In the genomic region with DNA sequence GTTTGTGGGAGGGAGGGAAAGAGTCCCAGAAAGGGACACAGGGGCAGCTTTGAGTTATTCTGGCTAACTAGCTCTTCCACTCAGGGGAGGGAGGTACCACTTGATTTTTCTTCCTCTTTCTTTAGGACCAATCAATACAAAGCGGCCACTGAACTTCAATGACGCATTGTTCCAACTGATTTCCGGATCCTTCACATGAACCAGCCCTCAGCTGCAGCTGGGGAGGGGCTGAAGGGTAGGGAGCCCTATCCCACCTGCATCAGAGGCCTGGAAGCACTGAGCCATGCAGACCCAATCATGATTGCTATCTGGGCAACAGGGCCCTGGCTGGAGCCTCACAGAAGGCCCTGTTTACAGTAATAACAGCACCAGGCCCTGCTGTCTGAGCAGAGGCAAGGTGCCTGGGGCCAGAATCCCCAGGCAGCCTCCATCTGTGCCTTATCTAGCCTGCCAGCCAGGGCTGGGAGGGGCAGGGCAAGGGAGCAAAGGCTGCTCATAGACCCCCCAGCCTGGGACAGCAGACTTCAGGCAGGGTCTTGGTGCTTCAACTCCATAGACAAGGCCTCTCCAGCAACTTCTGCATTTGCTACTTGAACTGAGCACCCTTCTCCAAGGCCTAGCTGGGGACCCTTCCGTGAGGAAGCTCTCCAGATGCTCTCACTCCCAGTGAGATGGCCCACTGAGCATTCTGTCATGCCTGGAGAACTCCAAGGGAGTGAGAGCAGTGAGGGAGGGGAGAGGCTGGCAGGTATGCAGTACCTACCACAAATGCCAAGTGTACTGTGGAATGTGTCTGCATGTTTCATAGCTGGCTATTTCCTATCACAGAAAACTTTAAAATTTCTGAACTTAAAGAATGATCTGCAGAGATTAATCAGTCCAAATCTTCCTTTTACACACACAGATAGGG, we compare ENCODE assay signal across 9 cellular contexts. TPM values are rescaled to one million over a fixed set of nuclear protein-coding genes. Genes with fewer than 3 reads are reported as not detected.
DNase-seq lines count a peak whose midpoint lies in the region; ATAC-seq, FAIRE-seq and TF ChIP-seq lines count a peak whose summit lies in the region.
"Had no signal": no experiment of that assay in that cellular context is flagged by ENCODE, and none has a peak within 500 bp of the region (broad histone marks: within the 10 kb centered on the region; RNA-seq: fewer than 3 reads in every experiment).

No MANE protein-coding gene starts in this region.

- H3K9me3 ChIP-seq in skeletal muscle tissue (ENCODE audit: control insufficient read depth in 3 of 3, low read length in 3 of 3): no peaks in the 10 kb centered on the region

- peak; percentile 92 for FAIRE-seq in GM12891 (lab: Jason Lieb, UNC)
- FAIRE-seq: bronchial epithelial cell had no signal

- H3K27ac ChIP-seq in skeletal muscle tissue (ENCODE audit: low read depth, low read length): peak overlapping the region; percentile 45

- peak overlapping the region in 2 of 3 donors; percentile 3 to 60 for H3K9ac ChIP-seq in skeletal muscle tissue (ENCODE audit: low read depth in 1 of 3, low read length in 3 of 3)

- peak; percentile 60 for ATAC-seq in HG02884 (IDR thresholded peaks at IDR 0.05; ENCODE audit: unreplicated experiment)

- TF ChIP-seq POLR2A in GM12891 (IDR thresholded peaks at IDR 0.05; ENCODE audit: low read depth, low read length): peak; percentile 40; the same call in 1 of the 2 replicates

- H3K4me1 ChIP-seq in skeletal muscle tissue (ENCODE audit: control insufficient read depth in 3 of 3, insufficient read depth in 3 of 3, low read length in 3 of 3): peaks cover 8 to 16% (median 12%) of the 10 kb centered on the region in 3 donors

- H3K4me3 ChIP-seq in skeletal muscle tissue (ENCODE audit: low read length in 3 of 3): no peak overlapping the region

- H3K27me3 ChIP-seq in skeletal muscle tissue (ENCODE audit: control insufficient read depth in 3 of 3, insufficient read depth in 3 of 3, low read length in 3 of 3): no peaks in the 10 kb centered on the region

- H3K36me3 ChIP-seq in skeletal muscle tissue (ENCODE audit: control insufficient read depth in 3 of 3, insufficient read depth in 3 of 3, low read length in 3 of 3): no peaks in the 10 kb centered on the region

- intact Hi-C loops in head of caudate nucleus (cut with DNase I): loop anchor here (10.0 kb wide), 1 partner anchor 187 kb away; a partner anchor contains a TSS

- DNase-seq in GM12891 (ENCODE audit: insufficient read length, low spot score) (peak; percentile 52), SHP77 treated with DMSO at 0.1 percent for 48 hours (lab: John Stamatoyannopoulos, UW) (peak; percentile 19), head of caudate nucleus (peak in 25 of 42 donors; percentile 11 to 71 (median 38)), hepatic stellate cell (ENCODE audit: low spot score) (no peak), RPMI8226 (no peak)
- no peak for DNase-seq in stimulated activated CD4-positive, alpha-beta T cell treated with anti-CD3 and anti-CD28 coated beads, Interleukin-2, amount 100 ng/mL, for 24 hours

TF ChIP-seq in GM12891, 5 proteins besides CTCF, POLR2A, EP300 and RAD21:
- TF ChIP-seq POLR2AphosphoS5 (IDR thresholded peaks at IDR 0.05; ENCODE audit: low read depth, low read length) (no peak), TAF1 (IDR thresholded peaks at IDR 0.05; ENCODE audit: low read depth, low read length) (no peak), PAX5 (IDR thresholded peaks at IDR 0.05; ENCODE audit: insufficient read depth, low read length, severe bottlenecking) (peak; percentile 60), SPI1 (IDR thresholded peaks at IDR 0.05; ENCODE audit: low read depth, low read length) (no peak), POU2F2 (IDR thresholded peaks at IDR 0.05; ENCODE audit: low read depth, low read length) (no peak)

RNA-seq across cellular contexts. Expression of a gene that starts 22.5 kb away (rescaled TPM):
- 13.6 TPM for polyA plus RNA-seq in GM12891 (2012; ENCODE audit: low read depth, missing spikeins)
- 18.8 TPM for total RNA-seq in skeletal muscle tissue

Comparison
In these comparisons a context has a peak if more than half of its experiments do, and no peak if none do; other contexts are left out.
1. DNase-seq: peak in GM12891 (single experiment), SHP77 treated with DMSO at 0.1 percent for 48 hours (single experiment) and head of caudate nucleus (25 of 42); none in stimulated activated CD4-positive, alpha-beta T cell treated with anti-CD3 and anti-CD28 coated beads, Interleukin-2, amount 100 ng/mL, for 24 hours (0 of 2), hepatic stellate cell (single experiment) and RPMI8226 (single experiment).